In genomic region chr12:53757095-53757770, GRCh38 we compare ENCODE assay signal across 8 cellular contexts. TPM values are rescaled to one million over a fixed set of nuclear protein-coding genes. Genes with fewer than 3 reads are reported as not detected.
A peak's percentile ranks its signal among the peaks of the same experiment; 100 is the strongest.
DNase-seq lines count a peak whose midpoint lies in the region; ATAC-seq and TF ChIP-seq lines count a peak whose summit lies in the region.

No MANE protein-coding gene starts in this region.

- H3K4me1 ChIP-seq in heart left ventricle (peaks cover 0 to 21% (median 4%) of the 10 kb centered on the region in 12 donors), aorta (ENCODE audit: control insufficient read depth in 1 of 2, insufficient read depth in 2 of 2, low read length in 2 of 2) (no peaks in the 10 kb centered on the region)

- intact Hi-C loops in heart left ventricle (cut with DNase I) = loop anchor here in 2 of 10 donors (10.0 kb wide), 2 partner anchors 438 to 448 kb away; no protein-coding TSS in a partner anchor
- intact Hi-C loops in aorta (cut with DNase I) = no loop called here

- WGBS in heart left ventricle, 4 donors = 7 to 18% (median 11%) methylated on average over 7 to 17 of the region's 17 CpGs
- WGBS in aorta, 2 donors = 10% methylated on average over 17 of the region's 17 CpGs

- no peak for TF ChIP-seq POLR2A in heart left ventricle (IDR thresholded peaks at IDR 0.05)

- TF ChIP-seq CTCF in heart left ventricle (IDR thresholded peaks at IDR 0.05) (peak; percentile 80 to 94 (median 88)), progenitor cell of endocrine pancreas (IDR thresholded peaks at IDR 0.05; ENCODE audit: unreplicated experiment) (peak; percentile 90)

- peaks cover 26% of the 10 kb centered on the region for H3K27me3 Mint-ChIP-seq in activated naive CD4-positive, alpha-beta T cell treated with anti-CD3 and anti-CD28 coated beads, Interleukin-2, amount 50 U/mL, for 24 hours
- peaks cover 33% of the 10 kb centered on the region for H3K27me3 Mint-ChIP-seq in progenitor cell of endocrine pancreas

- no peak overlapping the region for H3K27ac Mint-ChIP-seq in activated naive CD4-positive, alpha-beta T cell treated with anti-CD3 and anti-CD28 coated beads, Interleukin-2, amount 50 U/mL, for 24 hours
- H3K27ac Mint-ChIP-seq in progenitor cell of endocrine pancreas = peak overlapping the region; percentile 80

- ATAC-seq in GM21576 (IDR thresholded peaks at IDR 0.05; ENCODE audit: unreplicated experiment) = peak; percentile 72
- ATAC-seq in heart left ventricle = peak; percentile 25 to 58 (median 51)
- ATAC-seq in aorta (ENCODE audit: low FRiP score) = peak; percentile 86

- no peak overlapping the region for H3K27ac ChIP-seq in heart left ventricle
- H3K27ac ChIP-seq in aorta (ENCODE audit: low read depth in 1 of 2, low read length in 2 of 2) = no peak overlapping the region

- H3K36me3 Mint-ChIP-seq in activated naive CD4-positive, alpha-beta T cell treated with anti-CD3 and anti-CD28 coated beads, Interleukin-2, amount 50 U/mL, for 24 hours = no peaks in the 10 kb centered on the region
- H3K36me3 Mint-ChIP-seq in progenitor cell of endocrine pancreas (ENCODE audit: insufficient read depth) = no peaks in the 10 kb centered on the region

- TF ChIP-seq EP300 in Ishikawa (IDR thresholded peaks at IDR 0.05; ENCODE audit: borderline replicate concordance) = no peak

- no peaks in the 10 kb centered on the region for H3K4me1 Mint-ChIP-seq in activated naive CD4-positive, alpha-beta T cell treated with anti-CD3 and anti-CD28 coated beads, Interleukin-2, amount 50 U/mL, for 24 hours
- H3K4me1 Mint-ChIP-seq in progenitor cell of endocrine pancreas (ENCODE audit: low read depth) = peaks cover 22% of the 10 kb centered on the region

- H3K4me3 ChIP-seq in heart left ventricle (peak overlapping the region in 5 of 12 donors; percentile 5 to 27 (median 26)), aorta (ENCODE audit: low read length in 2 of 2) (no peak overlapping the region)

- TF ChIP-seq RAD21 in Ishikawa (IDR thresholded peaks at IDR 0.05; ENCODE audit: low read depth) = peak; percentile 62

- H3K4me3 Mint-ChIP-seq in activated naive CD4-positive, alpha-beta T cell treated with anti-CD3 and anti-CD28 coated beads, Interleukin-2, amount 50 U/mL, for 24 hours = peak overlapping the region; percentile 34
- peak overlapping the region; percentile 53 for H3K4me3 Mint-ChIP-seq in progenitor cell of endocrine pancreas (ENCODE audit: low read depth)

- no peaks in the 10 kb centered on the region for H3K9me3 Mint-ChIP-seq in activated naive CD4-positive, alpha-beta T cell treated with anti-CD3 and anti-CD28 coated beads, Interleukin-2, amount 50 U/mL, for 24 hours
- no peaks in the 10 kb centered on the region for H3K9me3 Mint-ChIP-seq in progenitor cell of endocrine pancreas (ENCODE audit: low read depth)

- H3K9me3 ChIP-seq in heart left ventricle (no peaks in the 10 kb centered on the region), aorta (ENCODE audit: control insufficient read depth, low read length) (no peaks in the 10 kb centered on the region)

- H3K36me3 ChIP-seq in heart left ventricle (no peaks in the 10 kb centered on the region), aorta (ENCODE audit: control insufficient read depth in 1 of 2, insufficient read depth in 2 of 2, low read length in 1 of 2) (no peaks in the 10 kb centered on the region)

- peaks cover 0 to 58% (median 5%) of the 10 kb centered on the region in 9 donors for H3K27me3 ChIP-seq in heart left ventricle
- no peaks in the 10 kb centered on the region for H3K27me3 ChIP-seq in aorta (ENCODE audit: control insufficient read depth in 1 of 2, insufficient read depth in 2 of 2, low read length in 1 of 2)

- DNase-seq in Daoy (ENCODE audit: low read depth) (peak; percentile 77), SK-N-DZ (ENCODE audit: low spot score) (peak; percentile 61), heart left ventricle (peak; percentile 62 to 86 (median 79)), progenitor cell of endocrine pancreas (ENCODE audit: low spot score, unreplicated experiment) (peak; percentile 96), aorta (peak; percentile 89 to 94)

TF ChIP-seq in Ishikawa, 13 proteins besides CTCF, POLR2A, EP300 and RAD21:
- no peak for TF ChIP-seq YY1 (IDR thresholded peaks at IDR 0.05; ENCODE audit: low read depth)
- no peak for TF ChIP-seq TCF12 (IDR thresholded peaks at IDR 0.05; ENCODE audit: low read depth)
- TF ChIP-seq CREB1 (IDR thresholded peaks at IDR 0.05; ENCODE audit: low read depth) = no peak
- TF ChIP-seq FOXM1 (IDR thresholded peaks at IDR 0.05; ENCODE audit: borderline replicate concordance, low read depth) = no peak
- TF ChIP-seq USF1 (IDR thresholded peaks at IDR 0.05) = no peak
- no peak for TF ChIP-seq TAF1 (IDR thresholded peaks at IDR 0.05; ENCODE audit: low read depth)
- no peak for TF ChIP-seq NFIC (IDR thresholded peaks at IDR 0.05)
- no peak for TF ChIP-seq CEBPB (IDR thresholded peaks at IDR 0.05)
- no peak for TF ChIP-seq ZBTB7A (IDR thresholded peaks at IDR 0.05; ENCODE audit: low read depth)
- TF ChIP-seq TEAD4 (IDR thresholded peaks at IDR 0.05) = no peak
- TF ChIP-seq EGR1 (IDR thresholded peaks at IDR 0.05) = no peak
- no peak for TF ChIP-seq MAX (IDR thresholded peaks at IDR 0.05)
- no peak for TF ChIP-seq REST (IDR thresholded peaks at IDR 0.05; ENCODE audit: low read depth)
TF ChIP-seq in Ishikawa: peak in this region for 0.

RNA-seq across cellular contexts. Expression of gene CISTR, which starts 5.5 kb away (rescaled TPM):
- total RNA-seq in Daoy (2014; rRNA removed; shearing (Covaris generic)) = not detected in 2 replicates
- polyA plus RNA-seq in SK-N-DZ (2014; cell fraction: cytosol; rRNA removed) = not detected in 2 replicates
- not detected in 2 replicates for polyA plus RNA-seq in SK-N-DZ (2014; cell fraction: nucleus; rRNA removed)
- total RNA-seq in heart left ventricle (1 to 10 TPM in 7 of 9 donors, under 1 TPM in 1, not detected in 1; 0.68 to 4.4 (median 2.3) TPM), progenitor cell of endocrine pancreas (0.58 TPM in 1 of 2 replicates, not detected in the other), aorta (not detected)
- polyA plus RNA-seq in heart left ventricle (1 to 10 TPM in 1 of 2 donors, under 1 TPM in 1; 0.24 to 2.5 TPM), aorta (not detected)

RNA-seq across cellular contexts. Expression of gene CALCOCO1, which starts 30.0 kb away (rescaled TPM):
- total RNA-seq in Daoy (2014; rRNA removed; shearing (Covaris generic)) = 15.1 and 21.4 TPM in 2 replicates
- 51.8 and 62.2 TPM in 2 replicates for polyA plus RNA-seq in SK-N-DZ (2014; cell fraction: cytosol; rRNA removed)
- 236 and 252 TPM in 2 replicates for polyA plus RNA-seq in SK-N-DZ (2014; cell fraction: nucleus; rRNA removed)
- total RNA-seq in heart left ventricle (100 to 1,000 TPM; 183 to 352 (median 205) TPM), progenitor cell of endocrine pancreas (89.5 and 101 TPM in 2 replicates), aorta (100 to 1,000 TPM; 242 to 259 TPM)
- polyA plus RNA-seq in heart left ventricle (100 to 1,000 TPM in 1 of 2 donors, 10 to 100 TPM in 1; 86.7 to 178 TPM), aorta (100 to 1,000 TPM in 1 of 2 donors, 10 to 100 TPM in 1; 88.5 to 299 TPM)
